28 cellular contexts compared by ENCODE assay signal in the genomic region with DNA sequence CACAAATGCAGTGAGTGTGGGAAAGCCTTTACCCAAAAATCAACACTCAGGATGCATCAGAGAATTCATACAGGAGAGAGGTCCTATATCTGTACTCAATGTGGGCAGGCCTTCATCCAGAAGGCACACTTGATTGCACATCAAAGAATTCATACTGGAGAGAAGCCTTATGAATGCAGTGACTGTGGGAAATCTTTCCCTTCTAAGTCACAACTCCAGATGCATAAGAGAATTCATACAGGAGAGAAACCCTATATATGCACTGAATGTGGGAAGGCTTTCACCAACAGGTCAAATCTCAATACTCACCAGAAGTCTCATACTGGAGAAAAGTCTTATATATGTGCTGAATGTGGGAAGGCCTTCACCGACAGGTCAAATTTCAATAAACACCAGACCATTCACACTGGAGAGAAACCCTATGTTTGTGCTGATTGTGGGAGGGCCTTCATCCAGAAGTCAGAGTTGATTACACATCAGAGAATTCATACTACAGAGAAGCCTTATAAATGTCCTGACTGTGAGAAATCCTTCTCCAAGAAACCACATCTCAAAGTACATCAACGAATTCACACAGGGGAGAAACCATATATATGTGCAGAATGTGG.
"Had no signal": no experiment of that assay in that cellular context is flagged by ENCODE, and none has a peak within 500 bp of the region (broad histone marks: within the 10 kb centered on the region; RNA-seq: fewer than 3 reads in every experiment).

No MANE protein-coding gene starts in this region.

- ATAC-seq: activated CD4-positive, alpha-beta T cell treated with anti-CD3 and anti-CD28 coated beads for 36 hours; activated CD8-positive, alpha-beta memory T cell treated with anti-CD3 and anti-CD28 coated beads, Interleukin-2, amount 10 ng/mL, durations not matched to agents 7 days and 5 days; activated CD8-positive, alpha-beta T cell treated with anti-CD3 and anti-CD28 coated beads, Interleukin-2, amount 10 ng/mL, durations not matched to agents 7 days and 5 days; activated naive CD8-positive, alpha-beta T cell treated with anti-CD3 and anti-CD28 coated beads, Interleukin-2, amount 50 U/mL, for 24 hours; foreskin keratinocyte; gastrocnemius medialis; heart left ventricle had no signal

- H3K4me3 ChIP-seq: ascending aorta, coronary artery, dorsolateral prefrontal cortex, esophagus muscularis mucosa, gastrocnemius medialis, heart left ventricle had no signal

- FAIRE-seq: bronchial epithelial cell had no signal

- H3K4me1 ChIP-seq: ascending aorta, esophagus muscularis mucosa, foreskin keratinocyte, gastrocnemius medialis, heart left ventricle had no signal

- H3K27ac ChIP-seq: ascending aorta, brain microvascular endothelial cell, coronary artery, dorsolateral prefrontal cortex, esophagus muscularis mucosa, foreskin keratinocyte, gastrocnemius medialis, heart left ventricle had no signal

- H3K27me3 ChIP-seq: ascending aorta, brain microvascular endothelial cell, esophagus muscularis mucosa, foreskin keratinocyte, gastrocnemius medialis, heart left ventricle had no signal

- DNase-seq: activated CD4-positive, alpha-beta memory T cell treated with anti-CD3 and anti-CD28 coated beads for 36 hours; activated CD4-positive, alpha-beta T cell treated with anti-CD3 and anti-CD28 coated beads for 36 hours; activated CD4-positive, alpha-beta T cell treated with anti-CD3 and anti-CD28 coated beads, Interleukin-2, amount 10 ng/mL, durations not matched to agents 24 days and 14 days; activated CD4-positive, CD25-positive, alpha-beta regulatory T cell; activated CD4-positive, CD25-positive, alpha-beta regulatory T cell treated with anti-CD3 and anti-CD28 coated beads, Interleukin-2, amount 50 U/mL, for 72 hours; activated CD8-positive, alpha-beta memory T cell treated with anti-CD3 and anti-CD28 coated beads, Interleukin-2, amount 10 ng/mL, durations not matched to agents 7 days and 5 days; activated CD8-positive, alpha-beta memory T cell treated with anti-CD3 and anti-CD28 coated beads, Interleukin-2, amount 50 U/mL, for 4 hours; activated CD8-positive, alpha-beta T cell treated with anti-CD3 and anti-CD28 coated beads, Interleukin-2, amount 10 ng/mL, durations not matched to agents 7 days and 5 days; activated effector memory CD4-positive, alpha-beta T cell treated with anti-CD3 and anti-CD28 coated beads, Interleukin-2, amount 50 U/mL, for 16 hours; activated naive CD4-positive, alpha-beta T cell treated with anti-CD3 and anti-CD28 coated beads for 36 hours; activated naive CD8-positive, alpha-beta T cell treated with anti-CD3 and anti-CD28 coated beads for 36 hours; activated naive CD8-positive, alpha-beta T cell treated with anti-CD3 and anti-CD28 coated beads, Interleukin-2, amount 50 U/mL, for 24 hours; activated T-cell treated with anti-CD3 and anti-CD28 coated beads, Interleukin-2, amount 50 U/mL, for 1 hour; activated T-cell treated with anti-CD3 and anti-CD28 coated beads, Interleukin-2, amount 50 U/mL, for 48 hours; brain microvascular endothelial cell; dorsolateral prefrontal cortex; effector memory CD4-positive, alpha-beta T cell; endodermal cell; erythroblast; foreskin keratinocyte; gastrocnemius medialis; glutamatergic neuron; heart left ventricle; T-helper 2 cell had no signal

- H3K36me3 ChIP-seq: brain microvascular endothelial cell had no signal
